Comparison of ENCODE assay signal across 7 cellular contexts in the genomic region with DNA sequence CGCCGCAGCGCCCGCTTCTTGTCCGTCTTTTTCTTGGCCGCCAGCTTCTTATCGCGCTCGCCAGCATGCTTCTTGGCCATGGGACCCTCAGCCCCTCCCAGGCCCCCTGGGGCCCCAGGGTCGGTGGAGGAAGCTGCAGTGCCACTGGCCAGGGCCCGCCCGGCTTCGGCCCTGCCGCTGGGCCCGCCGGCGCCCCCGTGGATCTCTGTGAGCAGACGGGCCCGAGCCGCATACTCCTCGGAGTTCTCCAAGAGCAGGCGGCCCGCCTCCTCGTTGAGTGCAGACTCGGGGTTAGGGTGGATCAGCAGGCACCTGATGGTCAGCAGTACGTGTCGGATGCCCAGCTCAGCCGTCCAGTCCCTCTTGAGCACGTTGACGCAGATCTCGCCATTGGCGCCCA. TPM values are rescaled to one million over a fixed set of nuclear protein-coding genes. Genes with fewer than 3 reads are reported as not detected.
"Had no signal": no experiment of that assay in that cellular context is flagged by ENCODE, and none has a peak within 500 bp of the region (broad histone marks: within the 10 kb centered on the region; RNA-seq: fewer than 3 reads in every experiment).

No MANE protein-coding gene starts in this region.

RNA-seq across cellular contexts. Expression of gene TBC1D26, which starts 27.8 kb away (rescaled TPM):
- total RNA-seq: activated CD4-positive, alpha-beta memory T cell treated with anti-CD3 and anti-CD28 coated beads, Interleukin-2, amount 10 ng/mL, durations not matched to agents 7 days and 5 days; activated CD4-positive, alpha-beta T cell treated with anti-CD3 and anti-CD28 coated beads, Interleukin-2, amount 10 ng/mL, durations not matched to agents 24 days and 14 days; activated CD4-positive, alpha-beta T cell treated with anti-CD3 and anti-CD28 coated beads, Interleukin-2, amount 10 ng/mL, durations not matched to agents 7 days and 5 days; activated CD8-positive, alpha-beta memory T cell treated with anti-CD3 and anti-CD28 coated beads, Interleukin-2, amount 10 ng/mL, durations not matched to agents 7 days and 5 days; T-cell; T-helper 17 cell; T-helper 2 cell treated with Interferon-gamma antibody and Interleukin-4, amounts not matched to agents 100 ng/mL and 5 ng/mL, for 36 hours had no signal
